22 cellular contexts compared by ENCODE assay signal in the genomic region with DNA sequence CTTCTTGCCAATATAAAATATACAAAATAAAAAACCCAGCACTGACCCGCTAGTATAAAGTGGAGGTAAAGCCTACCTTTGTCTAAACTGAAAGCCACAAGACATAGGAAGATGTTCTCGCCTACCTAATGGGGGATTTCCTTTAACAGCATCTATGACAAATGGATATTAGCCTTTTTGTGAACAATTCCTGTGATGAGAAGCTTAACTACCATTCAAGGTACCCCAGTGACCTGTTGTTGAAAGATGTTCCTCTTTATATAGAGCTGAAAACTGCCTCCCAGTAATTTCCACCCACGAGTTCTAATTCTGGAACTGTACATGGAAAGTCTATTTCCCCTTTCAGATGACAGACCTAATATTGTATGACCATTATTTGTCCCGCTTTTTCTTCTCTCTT.
A peak's percentile ranks its signal among the peaks of the same experiment; 100 is the strongest.
DNase-seq lines count a peak whose midpoint lies in the region; ATAC-seq, FAIRE-seq and TF ChIP-seq lines count a peak whose summit lies in the region.
"Had no signal": no experiment of that assay in that cellular context is flagged by ENCODE, and none has a peak within 500 bp of the region (broad histone marks: within the 10 kb centered on the region; RNA-seq: fewer than 3 reads in every experiment).

No MANE protein-coding gene starts in this region.

- FAIRE-seq in GM18507 (lab: Jason Lieb, UNC), result peak; percentile 50
- FAIRE-seq: bronchial epithelial cell, K562, keratinocyte, TTC549 had no signal

- peaks cover 7% of the 10 kb centered on the region; the same call in 1 of the 2 replicates for H3K9me2 ChIP-seq in GM23338 (ENCODE audit: insufficient read depth)

- H3K4me2 ChIP-seq in GM23338, result no peak overlapping the region

- peaks cover 67% of the 10 kb centered on the region for H3K4me1 Mint-ChIP-seq in activated T-cell treated with anti-CD3 and anti-CD28 coated beads, Interleukin-2, amount 50 U/mL, for 72 hours (ENCODE audit: low read depth)
- H3K4me1 Mint-ChIP-seq in activated CD8-positive, alpha-beta T cell treated with anti-CD3 and anti-CD28 coated beads for 36 hours (ENCODE audit: low read depth), result peaks cover 63% of the 10 kb centered on the region
- H3K4me1 Mint-ChIP-seq in naive thymus-derived CD4-positive, alpha-beta T cell, result peaks cover 41 to 85% (median 82%) of the 10 kb centered on the region in 7 donors
- H3K4me1 Mint-ChIP-seq in GM23338, result peaks cover 8% of the 10 kb centered on the region

- H3K27me3 ChIP-seq in naive thymus-derived CD4-positive, alpha-beta T cell (ENCODE audit: control insufficient read depth in 2 of 2, insufficient read depth in 2 of 2, low read length in 2 of 2), result no peaks in the 10 kb centered on the region
- H3K27me3 ChIP-seq in GM23338 (ENCODE audit: insufficient read depth), result no peaks in the 10 kb centered on the region
- H3K27me3 ChIP-seq: neutrophil had no signal

- H3K4me3 ChIP-seq in naive thymus-derived CD4-positive, alpha-beta T cell (ENCODE audit: low read length), result no peak overlapping the region
- no peak overlapping the region for H3K4me3 ChIP-seq in GM23338
- H3K4me3 ChIP-seq: coronary artery, K562, skin epidermis, thoracic aorta had no signal

- no peak for ATAC-seq in activated T-cell treated with anti-CD3 and anti-CD28 coated beads, Interleukin-2, amount 50 U/mL, for 72 hours (replicated peaks in 1 of 2)
- ATAC-seq in activated CD8-positive, alpha-beta T cell treated with anti-CD3 and anti-CD28 coated beads for 36 hours, result no peak
- ATAC-seq in naive thymus-derived CD4-positive, alpha-beta T cell, result no peak
- no peak for ATAC-seq in GM23338
- ATAC-seq: K562; stimulated activated effector memory CD8-positive, alpha-beta T cell treated with anti-CD3 and anti-CD28 coated beads, Interleukin-12 subunit alpha, Interleukin-12 subunit beta, amount 100 ng/mL, for 72 hours had no signal

- peaks cover 50 to 52% of the 10 kb centered on the region in 2 donors for H3K4me1 ChIP-seq in naive thymus-derived CD4-positive, alpha-beta T cell (ENCODE audit: control insufficient read depth in 2 of 2, insufficient read depth in 2 of 2, low read length in 2 of 2)
- H3K4me1 ChIP-seq in GM23338 (ENCODE audit: insufficient read depth), result 0 out of 2 replicates have a peak, but pooled peaks cover 6% of the 10 kb centered on the region

- peak overlapping the region; percentile 2 to 43 for H3K4me3 Mint-ChIP-seq in activated T-cell treated with anti-CD3 and anti-CD28 coated beads, Interleukin-2, amount 50 U/mL, for 72 hours
- peak overlapping the region; percentile 12 for H3K4me3 Mint-ChIP-seq in activated CD8-positive, alpha-beta T cell treated with anti-CD3 and anti-CD28 coated beads for 36 hours
- peak overlapping the region in 4 of 10 donors; percentile 6 to 37 (median 32) for H3K4me3 Mint-ChIP-seq in naive thymus-derived CD4-positive, alpha-beta T cell
- H3K4me3 Mint-ChIP-seq in GM23338, result no peak overlapping the region
- H3K4me3 Mint-ChIP-seq: CD14-positive monocyte; stimulated activated effector memory CD8-positive, alpha-beta T cell treated with anti-CD3 and anti-CD28 coated beads, Interleukin-12 subunit alpha, Interleukin-12 subunit beta, amount 100 ng/mL, for 72 hours had no signal

- peaks cover 3 to 7% of the 10 kb centered on the region in 2 donors for H3K36me3 Mint-ChIP-seq in activated T-cell treated with anti-CD3 and anti-CD28 coated beads, Interleukin-2, amount 50 U/mL, for 72 hours (ENCODE audit: insufficient read depth in 2 of 2)
- H3K36me3 Mint-ChIP-seq in activated CD8-positive, alpha-beta T cell treated with anti-CD3 and anti-CD28 coated beads for 36 hours (ENCODE audit: low read depth), result no peaks in the 10 kb centered on the region
- H3K36me3 Mint-ChIP-seq in naive thymus-derived CD4-positive, alpha-beta T cell, result peaks cover 0 to 27% (median 3%) of the 10 kb centered on the region in 5 donors
- no peaks in the 10 kb centered on the region for H3K36me3 Mint-ChIP-seq in GM23338 (ENCODE audit: low read depth)
- H3K36me3 Mint-ChIP-seq: CD14-positive monocyte had no signal

- no peak overlapping the region for H3K27ac ChIP-seq in naive thymus-derived CD4-positive, alpha-beta T cell (ENCODE audit: low read depth, low read length)
- no peak overlapping the region for H3K27ac ChIP-seq in GM23338 (ENCODE audit: low read depth)
- H3K27ac ChIP-seq: coronary artery, neutrophil, thoracic aorta had no signal

- no peak for DNase-seq in activated T-cell treated with anti-CD3 and anti-CD28 coated beads, Interleukin-2, amount 50 U/mL, for 72 hours
- DNase-seq in activated T-cell treated with anti-CD3 and anti-CD28 coated beads, Interleukin-2, amount 50 U/mL, for 1 hour, result no peak
- DNase-seq in GM18507 (ENCODE audit: extremely low spot score, insufficient read length, low read depth) (no peak), SKM-1 (lab: John Stamatoyannopoulos, UW; ENCODE audit: unreplicated experiment) (no peak), GM23338 (ENCODE audit: low spot score) (no peak), GM10248 (ENCODE audit: extremely low spot score) (no peak)
- no peak for DNase-seq in activated CD8-positive, alpha-beta T cell treated with anti-CD3 and anti-CD28 coated beads for 36 hours
- DNase-seq in naive thymus-derived CD4-positive, alpha-beta T cell, result no peak
- DNase-seq: amniotic stem cell; GDM1; NCI-H1694 treated with DMSO at 0.1 percent for 48 hours; stimulated activated CD4-positive, alpha-beta T cell treated with anti-CD3 and anti-CD28 coated beads, Interleukin-1b, Interleukin-23, amount 100 ng/mL, for 48 hours had no signal

- H2AFZ ChIP-seq in GM23338, result no peak overlapping the region

- POLR2A ChIA-PET in activated CD8-positive, alpha-beta T cell treated with anti-CD3 and anti-CD28 coated beads for 36 hours (lab: Charles Lee), result interaction anchor here (0.9 to 10.3 kb wide), 6 partner anchors 12 to 114 kb away, joined by 3 to 94 read pairs (median 6); partner anchors contain the start of gene RASGRP1
- POLR2A ChIA-PET in naive thymus-derived CD4-positive, alpha-beta T cell (lab: Charles Lee), result interaction anchor here (1.6 to 15.9 kb wide), 6 partner anchors 9 to 111 kb away, joined by 5 to 548 read pairs (median 12); no protein-coding TSS in a partner anchor
- POLR2A ChIA-PET in GM10248 (lab: Yijun Ruan, JAX), result interaction anchor here (0.8 to 1.5 kb wide), 2 partner anchors 17 to 24 kb away, joined by 3 to 4 read pairs; no protein-coding TSS in a partner anchor

- no peak for TF ChIP-seq CTCF in activated CD8-positive, alpha-beta T cell treated with anti-CD3 and anti-CD28 coated beads for 36 hours (IDR thresholded peaks at IDR 0.05)
- no peak for TF ChIP-seq CTCF in GM23338 (conservative IDR thresholded peaks at IDR 0.05; ENCODE audit: low read depth in 2 of 2)
- TF ChIP-seq CTCF in GM10248 (IDR thresholded peaks at IDR 0.05; ENCODE audit: control extremely low read depth, extremely low read depth, low read depth, missing control alignments), result no peak

- no peaks in the 10 kb centered on the region for H3K27me3 Mint-ChIP-seq in activated T-cell treated with anti-CD3 and anti-CD28 coated beads, Interleukin-2, amount 50 U/mL, for 72 hours (ENCODE audit: low read depth)
- no peaks in the 10 kb centered on the region for H3K27me3 Mint-ChIP-seq in activated CD8-positive, alpha-beta T cell treated with anti-CD3 and anti-CD28 coated beads for 36 hours
- H3K27me3 Mint-ChIP-seq in naive thymus-derived CD4-positive, alpha-beta T cell, result no peaks in the 10 kb centered on the region
- H3K27me3 Mint-ChIP-seq in GM23338 (ENCODE audit: insufficient read depth, low read depth, poor library complexity), result no peaks in the 10 kb centered on the region

- CTCF ChIA-PET in activated CD8-positive, alpha-beta T cell treated with anti-CD3 and anti-CD28 coated beads for 36 hours (lab: Charles Lee), result interaction anchor here (1.4 to 10.9 kb wide), 7 partner anchors 9 to 171 kb away, joined by 3 to 127 read pairs (median 22); partner anchors contain the start of gene RASGRP1
- CTCF ChIA-PET in naive thymus-derived CD4-positive, alpha-beta T cell (lab: Charles Lee), result interaction anchor here (1.0 to 10.5 kb wide), 4 partner anchors 13 to 111 kb away, joined by 4 to 139 read pairs (median 94); partner anchors contain the start of gene RASGRP1
- CTCF ChIA-PET in GM10248 (lab: Yijun Ruan, JAX), result interaction anchor here (0.9 to 9.7 kb wide), 11 partner anchors 9 to 234 kb away, joined by 3 to 122 read pairs (median 12); partner anchors contain the start of gene RASGRP1

- no peaks in the 10 kb centered on the region for H3K36me3 ChIP-seq in naive thymus-derived CD4-positive, alpha-beta T cell (ENCODE audit: control insufficient read depth in 2 of 3, insufficient read depth in 3 of 3, low read length in 3 of 3)
- H3K36me3 ChIP-seq in GM23338 (ENCODE audit: insufficient read depth), result no peaks in the 10 kb centered on the region
- H3K36me3 ChIP-seq: neutrophil, thoracic aorta had no signal

- H3F3A ChIP-seq in GM23338 (replicated peaks; ENCODE audit: low read depth), result no peaks in the 10 kb centered on the region

- no peaks in the 10 kb centered on the region for H3K79me2 ChIP-seq in GM23338 (replicated peaks; ENCODE audit: insufficient read depth)

- no peaks in the 10 kb centered on the region for H3K9me3 ChIP-seq in naive thymus-derived CD4-positive, alpha-beta T cell (ENCODE audit: control insufficient read depth in 2 of 3, low read length in 3 of 3)
- H3K9me3 ChIP-seq: neutrophil, thoracic aorta had no signal

- no peaks in the 10 kb centered on the region for H4K20me1 ChIP-seq in GM23338 (replicated peaks; ENCODE audit: insufficient read depth)

- H3K27ac Mint-ChIP-seq in activated T-cell treated with anti-CD3 and anti-CD28 coated beads, Interleukin-2, amount 50 U/mL, for 72 hours, result no peak overlapping the region
- H3K27ac Mint-ChIP-seq in activated CD8-positive, alpha-beta T cell treated with anti-CD3 and anti-CD28 coated beads for 36 hours, result peak overlapping the region; percentile 76
- H3K27ac Mint-ChIP-seq in naive thymus-derived CD4-positive, alpha-beta T cell, result peak overlapping the region; percentile 3 to 79 (median 43)
- H3K27ac Mint-ChIP-seq in GM23338, result no peak overlapping the region
- H3K27ac Mint-ChIP-seq: CD14-positive monocyte; stimulated activated effector memory CD8-positive, alpha-beta T cell treated with anti-CD3 and anti-CD28 coated beads, Interleukin-12 subunit alpha, Interleukin-12 subunit beta, amount 100 ng/mL, for 72 hours had no signal

- intact Hi-C loops in activated CD8-positive, alpha-beta T cell treated with anti-CD3 and anti-CD28 coated beads for 36 hours (cut with micrococcal nuclease), result loop anchor here (5.0 kb wide), 1 partner anchor 62 kb away; no protein-coding TSS in a partner anchor
- intact Hi-C loops in naive thymus-derived CD4-positive, alpha-beta T cell (cut with micrococcal nuclease), result no loop called here

- peaks cover 2 to 3% of the 10 kb centered on the region in 2 donors for H3K9me3 Mint-ChIP-seq in activated T-cell treated with anti-CD3 and anti-CD28 coated beads, Interleukin-2, amount 50 U/mL, for 72 hours
- no peaks in the 10 kb centered on the region for H3K9me3 Mint-ChIP-seq in activated CD8-positive, alpha-beta T cell treated with anti-CD3 and anti-CD28 coated beads for 36 hours
- H3K9me3 Mint-ChIP-seq in naive thymus-derived CD4-positive, alpha-beta T cell, result peaks cover 0 to 5% (median 0%) of the 10 kb centered on the region in 11 donors
- H3K9me3 Mint-ChIP-seq in GM23338, result 0 out of 3 replicates have a peak, but pooled peaks cover 5% of the 10 kb centered on the region
- H3K9me3 Mint-ChIP-seq: CD14-positive monocyte; stimulated activated effector memory CD8-positive, alpha-beta T cell treated with anti-CD3 and anti-CD28 coated beads, Interleukin-12 subunit alpha, Interleukin-12 subunit beta, amount 100 ng/mL, for 72 hours had no signal

Comparison
In these comparisons a context has a peak if more than half of its experiments do, and no peak if none do; other contexts are left out.
1. H3K27ac Mint-ChIP-seq: peak in activated CD8-positive, alpha-beta T cell treated with anti-CD3 and anti-CD28 coated beads for 36 hours (single experiment) and naive thymus-derived CD4-positive, alpha-beta T cell (9 of 9); none in activated T-cell treated with anti-CD3 and anti-CD28 coated beads, Interleukin-2, amount 50 U/mL, for 72 hours (single experiment) and GM23338 (single experiment).